30 cellular contexts compared by ENCODE assay signal in genomic region chr17:12485361-12485911, GRCh38.
DNase-seq lines count a peak whose midpoint lies in the region; ATAC-seq, FAIRE-seq and TF ChIP-seq lines count a peak whose summit lies in the region.
"Had no signal": no experiment of that assay in that cellular context is flagged by ENCODE, and none has a peak within 500 bp of the region (broad histone marks: within the 10 kb centered on the region; RNA-seq: fewer than 3 reads in every experiment).

No MANE protein-coding gene starts in this region.

- H3K36me3 ChIP-seq in mucosa of descending colon (ENCODE audit: low read depth): no peaks in the 10 kb centered on the region
- H3K36me3 ChIP-seq: BLaER1 treated with 17β-estradiol and CSF1 and Interleukin-3, amounts not matched to agents 10 nM and 100 nM; transverse colon had no signal

- no peak for FAIRE-seq in urothelium cell line (lab: Jason Lieb, UNC)
- FAIRE-seq: endothelial cell of umbilical vein, TTC549 had no signal

- no peaks in the 10 kb centered on the region for H3K9me3 ChIP-seq in mucosa of descending colon
- H3K9me3 ChIP-seq: BLaER1 treated with 17β-estradiol and CSF1 and Interleukin-3, amounts not matched to agents 10 nM and 100 nM; transverse colon had no signal

- TF ChIP-seq CTCF in mucosa of descending colon (IDR thresholded peaks at IDR 0.05): no peak

- DNase-seq in HCEC 1CT: peak; percentile 9
- DNase-seq in astrocyte of the hippocampus (ENCODE audit: low read depth, low spot score): peak; percentile 2
- peak; percentile 7 for DNase-seq in iPS DF 19.7 (ENCODE audit: low read depth, low spot score)
- DNase-seq in urothelium cell line (ENCODE audit: low spot score): peak; percentile 11
- no peak for DNase-seq in mucosa of descending colon
- DNase-seq in NCI-H128 (lab: John Stamatoyannopoulos, UW; ENCODE audit: unreplicated experiment): no peak
- DNase-seq: activated CD8-positive, alpha-beta memory T cell treated with anti-CD3 and anti-CD28 coated beads, Interleukin-2, amount 10 ng/mL, durations not matched to agents 7 days and 5 days; activated gamma-delta T cell treated with Interleukin-2 at 50 U/mL for 16 hours; activated naive CD8-positive, alpha-beta T cell treated with anti-CD3 and anti-CD28 coated beads, Interleukin-2, amount 10 ng/mL, durations not matched to agents 7 days and 5 days; activated T-cell treated with anti-CD3 and anti-CD28 coated beads, Interleukin-2, amount 50 U/mL, for 4 hours; COR-L47; DMS53; KBM-7; MM.1S; naive thymus-derived CD8-positive, alpha-beta T cell; NCI-H1417; NCI-H2081; NCI-H226; NCI-H526 treated with DMSO at 0.1 percent for 48 hours; NK-92 treated with Interleukin-12 subunit alpha and Interleukin-12 subunit beta, amount 100 ng/mL, for 24 hours; nucleus accumbens; PC-3; stimulated activated CD4-positive, alpha-beta T cell treated with anti-CD3 and anti-CD28 coated beads, Interleukin-15, amount 100 ng/mL, for 24 hours; transverse colon had no signal

- no peak overlapping the region for H3K4me3 ChIP-seq in mucosa of descending colon
- H3K4me3 ChIP-seq: BLaER1 treated with 17β-estradiol and CSF1 and Interleukin-3, amounts not matched to agents 10 nM and 100 nM; transverse colon had no signal

- intact Hi-C loops in mucosa of descending colon (cut with DNase I, micrococcal nuclease): no loop called here

- ATAC-seq in GM21619 (IDR thresholded peaks at IDR 0.05; ENCODE audit: unreplicated experiment): no peak
- ATAC-seq in mucosa of descending colon: no peak
- ATAC-seq: activated CD8-positive, alpha-beta memory T cell treated with anti-CD3 and anti-CD28 coated beads, Interleukin-2, amount 10 ng/mL, durations not matched to agents 7 days and 5 days; activated T-cell treated with anti-CD3 and anti-CD28 coated beads, Interleukin-2, amount 50 U/mL, for 4 hours; naive thymus-derived CD8-positive, alpha-beta T cell; PC-3; SK-N-SH treated with all-trans-retinoic acid at 6 μM for 48 hours; stimulated activated effector memory CD8-positive, alpha-beta T cell treated with anti-CD3 and anti-CD28 coated beads, Interleukin-12 subunit alpha, Interleukin-12 subunit beta, amount 100 ng/mL, for 72 hours had no signal

- no peaks in the 10 kb centered on the region for H3K4me1 ChIP-seq in mucosa of descending colon (ENCODE audit: low read depth)
- H3K4me1 ChIP-seq: transverse colon had no signal

Comparison
In these comparisons a context has a peak if more than half of its experiments do, and no peak if none do; other contexts are left out.
1. DNase-seq: peak in HCEC 1CT (single experiment), astrocyte of the hippocampus (single experiment), iPS DF 19.7 (single experiment) and urothelium cell line (single experiment); none in mucosa of descending colon (0 of 3) and NCI-H128 (single experiment).